In the genomic region with DNA sequence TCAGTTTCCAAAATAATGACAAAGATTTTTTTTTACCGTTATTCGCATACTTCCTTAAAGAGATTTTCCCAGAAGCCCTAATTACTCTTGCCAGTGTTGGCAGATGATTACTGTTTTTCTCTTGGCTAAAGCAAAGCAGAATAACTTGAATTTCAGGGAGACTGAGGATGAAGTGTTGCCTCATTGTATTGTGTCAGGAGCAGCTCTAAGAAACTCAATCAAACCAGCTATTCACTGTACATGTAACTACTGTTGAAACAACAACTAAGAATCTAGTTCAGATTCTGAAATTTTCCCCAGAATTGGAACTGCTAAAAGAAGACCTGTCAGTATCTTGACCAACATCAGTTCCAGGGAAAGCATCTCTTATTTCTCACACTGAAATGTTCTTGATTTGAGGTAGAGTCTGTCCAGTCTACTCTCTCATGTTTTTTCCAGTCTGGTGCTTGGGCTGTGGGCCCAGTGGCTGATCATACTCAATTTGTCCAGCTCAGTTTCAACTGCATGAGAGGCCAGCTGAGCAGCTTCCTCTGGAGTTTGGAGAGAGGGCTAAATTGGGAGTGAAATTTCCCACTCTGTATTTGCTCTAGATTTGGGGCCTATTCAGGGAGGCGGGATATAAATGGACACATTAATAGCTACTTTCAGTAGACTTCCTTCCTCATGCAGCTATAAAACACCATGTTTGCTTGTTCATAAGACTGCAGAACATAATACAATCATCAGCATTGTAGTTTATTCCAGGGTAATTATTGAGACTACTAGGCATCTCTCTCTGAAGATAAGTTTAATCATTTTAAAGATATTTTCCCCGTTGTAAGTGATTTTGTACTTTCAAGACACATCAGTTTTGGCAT, we compare ENCODE assay signal across 17 cellular contexts.
DNase-seq lines count a peak whose midpoint lies in the region; ATAC-seq and TF ChIP-seq lines count a peak whose summit lies in the region.
"Had no signal": no experiment of that assay in that cellular context is flagged by ENCODE, and none has a peak within 500 bp of the region (broad histone marks: within the 10 kb centered on the region; RNA-seq: fewer than 3 reads in every experiment).

No MANE protein-coding gene starts in this region.

- ATAC-seq in IMR-90 (ENCODE audit: low read depth) (no peak), left ventricle myocardium superior (peak; percentile 87), GM19452 (IDR thresholded peaks at IDR 0.05; ENCODE audit: unreplicated experiment) (no peak), omental fat pad (ENCODE audit: low FRiP score) (no peak), HG03196 (IDR thresholded peaks at IDR 0.05; ENCODE audit: unreplicated experiment) (no peak), GM21786 (IDR thresholded peaks at IDR 0.05; ENCODE audit: unreplicated experiment) (no peak)
- ATAC-seq: T-cell had no signal

- peaks cover 5% of the 10 kb centered on the region for H3K9me1 ChIP-seq in IMR-90 (ENCODE audit: insufficient read depth, low read length)

- H3K36me3 Mint-ChIP-seq in brain = no peaks in the 10 kb centered on the region
- H3K36me3 Mint-ChIP-seq: T-cell had no signal

- TF ChIP-seq POLR2A in IMR-90 (IDR thresholded peaks at IDR 0.05; ENCODE audit: low read depth, low read length) = no peak

- no peak overlapping the region for H2AK9ac ChIP-seq in IMR-90 (replicated peaks; ENCODE audit: low read depth, low read length, poor library complexity)

- intact Hi-C loops in IMR-90 (cut with micrococcal nuclease) (no loop called here), left ventricle myocardium superior (cut with micrococcal nuclease) (no loop called here)

- no TSS peak for BruUV-seq in IMR-90 (replicated peaks; lab: Mats Ljungman, UMichigan)

- H3K23ac ChIP-seq in IMR-90 (ENCODE audit: low read depth, low read length) = no peak overlapping the region

- H3K36me3 ChIP-seq in IMR-90 (ENCODE audit: control insufficient read depth, insufficient read depth, low read length) (no peaks in the 10 kb centered on the region), smooth muscle cell (ENCODE audit: low read depth) (no peaks in the 10 kb centered on the region)
- H3K36me3 ChIP-seq: thyroid gland had no signal

- TF ChIP-seq RAD21 in IMR-90 (IDR thresholded peaks at IDR 0.05; ENCODE audit: low read length) = no peak

- in situ Hi-C loops in IMR-90 (cut with MboI; ENCODE audit: low sequenced_read_pairs) = no loop called here

- H3K18ac ChIP-seq in IMR-90 (ENCODE audit: low read depth, low read length) = no peak overlapping the region

- POLR2A ChIA-PET in IMR-90 (lab: Charles Lee; ENCODE audit: unreplicated experiment) = no interaction called here

- H2BK20ac ChIP-seq in IMR-90 (ENCODE audit: low read depth, low read length) = no peak overlapping the region

- peaks cover 4% of the 10 kb centered on the region for H3K27me3 Mint-ChIP-seq in brain
- H3K27me3 Mint-ChIP-seq: activated B cell treated with CpG ODN at 0.5 μM for 24 hours had no signal

- no peak overlapping the region for H2AFZ ChIP-seq in IMR-90 (replicated peaks; ENCODE audit: low read length, poor library complexity)
- peak overlapping the region; percentile 20 for H2AFZ ChIP-seq in smooth muscle cell (ENCODE audit: low read depth)

- DNase-seq in IMR-90 (peak; percentile 27), left ventricle myocardium superior (peak; percentile 55), smooth muscle cell (lab: John Stamatoyannopoulos, UW; ENCODE audit: unreplicated experiment) (no peak), omental fat pad (ENCODE audit: low spot score) (no peak)
- DNase-seq: activated B cell treated with CpG ODN at 0.5 μM for 24 hours; activated gamma-delta T cell treated with Interleukin-2 at 50 U/mL for 16 hours; effector memory CD4-positive, alpha-beta T cell; Karpas-422; NCI-H1436; NCI-H510A treated with DMSO at 0.1 percent for 48 hours; OCI-M1; T-cell had no signal

- no peak overlapping the region for H3K56ac ChIP-seq in IMR-90 (ENCODE audit: extremely low read depth, insufficient read depth, low read length)

- no peak overlapping the region; a peak in 1 of 4 replicates for H4K8ac ChIP-seq in IMR-90 (ENCODE audit: low read depth in 2 of 2, low read length in 2 of 2)

- peak overlapping the region; percentile 30 for H2BK5ac ChIP-seq in IMR-90 (ENCODE audit: low read depth, low read length, poor library complexity, severe bottlenecking)

- no peak overlapping the region for H3K4me3 ChIP-seq in IMR-90 (ENCODE audit: insufficient read depth, low read depth, low read length)
- H3K4me3 ChIP-seq in smooth muscle cell = no peak overlapping the region
- H3K4me3 ChIP-seq: thyroid gland had no signal

- H3K9ac ChIP-seq in IMR-90 (ENCODE audit: low read depth, low read length) (no peak overlapping the region), smooth muscle cell (ENCODE audit: low read depth) (no peak overlapping the region)

- no peaks in the 10 kb centered on the region for H3K9me3 Mint-ChIP-seq in brain
- H3K9me3 Mint-ChIP-seq: activated B cell treated with CpG ODN at 0.5 μM for 24 hours, T-cell had no signal

- H4K5ac ChIP-seq in IMR-90 (ENCODE audit: low read depth, low read length) = no peak overlapping the region

- CTCF ChIA-PET in IMR-90 (lab: Yijun Ruan, JAX) = interaction anchor here (0.6 to 1.4 kb wide), 3 partner anchors 19 to 178 kb away, joined by 3 to 4 read pairs (median 4); no protein-coding TSS in a partner anchor

- WGBS in IMR-90 (ENCODE audit: extremely low coverage in 2 of 2, insufficient read length in 1 of 2), 2 experiments = no CpG with 5 or more reads among the region's 4 CpGs
- WGBS in smooth muscle cell (ENCODE audit: low lambda C conversion rate) = 82% methylated on average over 4 of the region's 4 CpGs

- H3K9me3 ChIP-seq in IMR-90 (ENCODE audit: control insufficient read depth, insufficient read depth, low read length) (no peaks in the 10 kb centered on the region), smooth muscle cell (replicated peaks; ENCODE audit: low read depth) (no peaks in the 10 kb centered on the region)
- H3K9me3 ChIP-seq: thyroid gland had no signal

- H3K4me1 ChIP-seq in IMR-90 (ENCODE audit: control insufficient read depth, insufficient read depth, low read length) (peaks cover 6% of the 10 kb centered on the region), smooth muscle cell (ENCODE audit: low read depth) (peaks cover 22% of the 10 kb centered on the region)
- H3K4me1 ChIP-seq: thyroid gland had no signal

- peak overlapping the region; percentile 0; the same call in 1 of the 2 replicates for H3K4ac ChIP-seq in IMR-90 (ENCODE audit: low read depth, low read length)

- H3K4me3 Mint-ChIP-seq in brain = no peak overlapping the region
- H3K4me3 Mint-ChIP-seq: activated B cell treated with CpG ODN at 0.5 μM for 24 hours, T-cell had no signal

- H3K79me1 ChIP-seq in IMR-90 (ENCODE audit: low read depth in 1 of 2, low read length in 2 of 2) = no peaks in the 10 kb centered on the region

- dilution Hi-C loops in IMR-90 (cut with HindIII; ENCODE audit: low sequenced_read_pairs, unreplicated experiment) = no loop called here

- peaks cover 31% of the 10 kb centered on the region for H3K4me1 Mint-ChIP-seq in brain
- H3K4me1 Mint-ChIP-seq: activated B cell treated with CpG ODN at 0.5 μM for 24 hours, T-cell had no signal

- no peaks in the 10 kb centered on the region for H4K20me1 ChIP-seq in IMR-90 (ENCODE audit: insufficient read depth, low read length)
- H4K20me1 ChIP-seq in smooth muscle cell (ENCODE audit: low read depth) = no peaks in the 10 kb centered on the region

- 0 out of 2 replicates have a peak overlapping the region, but pooled peaks have one; percentile 26 for H4K91ac ChIP-seq in IMR-90 (ENCODE audit: insufficient read depth, low read depth, low read length)

- H3K14ac ChIP-seq in IMR-90 (replicated peaks; ENCODE audit: low read depth, low read length) = no peak overlapping the region

- H2BK15ac ChIP-seq in IMR-90 (ENCODE audit: low read depth, low read length) = no peak overlapping the region

- no peak overlapping the region; the same call in 1 of the 2 replicates for H2AK5ac ChIP-seq in IMR-90 (ENCODE audit: low read depth, low read length)

- H3K27ac ChIP-seq in IMR-90 (ENCODE audit: insufficient read depth, low read length) = no peak overlapping the region
- no peak overlapping the region for H3K27ac ChIP-seq in smooth muscle cell (ENCODE audit: low read depth)
- H3K27ac ChIP-seq: thyroid gland had no signal

- H3K4me2 ChIP-seq in IMR-90 (ENCODE audit: low read depth, low read length) = no peak overlapping the region
- H3K4me2 ChIP-seq in smooth muscle cell = no peak overlapping the region

- TF ChIP-seq CTCF in IMR-90 (conservative IDR thresholded peaks at IDR 0.05; ENCODE audit: low read depth, low read length) = no peak
- TF ChIP-seq CTCF in brain (conservative IDR thresholded peaks at IDR 0.05) = no peak
- no peak for TF ChIP-seq CTCF in smooth muscle cell (IDR thresholded peaks at IDR 0.05; ENCODE audit: borderline replicate concordance, insufficient read depth, poor library complexity, severe bottlenecking)
- TF ChIP-seq CTCF in omental fat pad (IDR thresholded peaks at IDR 0.05) = no peak

- H3K27me3 ChIP-seq in IMR-90 (ENCODE audit: control insufficient read depth, insufficient read depth, low read length) (no peaks in the 10 kb centered on the region), smooth muscle cell (ENCODE audit: low read depth) (no peaks in the 10 kb centered on the region)
- H3K27me3 ChIP-seq: thyroid gland had no signal

- H3K79me2 ChIP-seq in smooth muscle cell (ENCODE audit: low read depth) = no peaks in the 10 kb centered on the region

- peak overlapping the region in 3 of 5 experiments; percentile 54 to 84 (median 63) for H3K27ac Mint-ChIP-seq in brain
- H3K27ac Mint-ChIP-seq: activated B cell treated with CpG ODN at 0.5 μM for 24 hours, T-cell had no signal

- H2BK120ac ChIP-seq in IMR-90 (ENCODE audit: low read depth, low read length) = peak overlapping the region; percentile 36; the same call in 1 of the 2 replicates

- H3F3A ChIP-seq in smooth muscle cell (ENCODE audit: low read depth) = peaks cover 7% of the 10 kb centered on the region

TF ChIP-seq in IMR-90, 13 proteins besides CTCF, POLR2A, EP300 and RAD21:
- TF ChIP-seq MAFK (IDR thresholded peaks at IDR 0.05; ENCODE audit: low read depth, low read length) (no peak), MXI1 (IDR thresholded peaks at IDR 0.05; ENCODE audit: borderline replicate concordance, low read depth, low read length) (no peak), NFE2L2 (IDR thresholded peaks at IDR 0.05; ENCODE audit: low read depth, low read length) (no peak), RFX5 (IDR thresholded peaks at IDR 0.05; ENCODE audit: low read depth, low read length) (no peak), SMC3 (IDR thresholded peaks at IDR 0.05; ENCODE audit: low read depth, low read length) (no peak), MAZ (IDR thresholded peaks at IDR 0.05; ENCODE audit: borderline replicate concordance, low read depth, low read length) (no peak), BHLHE40 (IDR thresholded peaks at IDR 0.05; ENCODE audit: low read depth, low read length) (no peak), FOS (IDR thresholded peaks at IDR 0.05; ENCODE audit: low read depth, low read length) (no peak)
TF ChIP-seq in IMR-90: peak in this region for 0.

Comparison
In these comparisons a context has a peak if more than half of its experiments do, and no peak if none do; other contexts are left out.
1. DNase-seq: peak in IMR-90 (single experiment) and left ventricle myocardium superior (single experiment); none in smooth muscle cell (single experiment) and omental fat pad (single experiment).